19 cellular contexts compared by ENCODE assay signal in the genomic region with DNA sequence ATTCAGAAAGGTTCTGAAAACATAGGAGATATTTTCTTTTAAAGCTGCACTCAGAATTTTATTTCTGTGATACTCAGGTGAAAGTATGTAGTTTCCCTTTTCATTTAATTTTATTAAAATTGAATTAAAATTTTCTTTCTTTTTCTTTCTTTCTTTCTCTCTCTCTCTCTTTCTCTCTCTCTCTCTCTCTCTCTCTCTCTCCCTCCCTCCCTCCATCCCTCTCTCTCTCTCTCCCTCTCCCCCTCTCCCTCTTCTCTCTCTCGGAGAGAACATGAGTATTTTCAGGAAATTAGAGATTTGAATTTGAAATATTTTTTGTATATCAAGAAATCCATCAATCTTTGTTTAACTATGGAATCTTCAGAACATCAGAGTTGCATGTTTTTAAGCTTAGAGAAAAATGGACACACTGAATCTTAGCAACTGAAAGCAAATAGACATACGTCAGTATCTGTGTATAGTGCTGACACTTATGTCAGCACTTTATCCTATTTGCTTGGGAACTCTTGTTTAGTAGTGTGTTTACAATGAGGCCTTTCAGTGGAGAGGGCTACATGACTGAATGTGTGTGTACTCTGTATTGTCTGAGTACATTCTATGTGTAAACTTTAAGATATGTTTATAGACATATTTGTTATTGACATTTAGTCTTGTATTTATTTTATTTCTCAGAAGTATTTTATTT. TPM values are rescaled to one million over a fixed set of nuclear protein-coding genes. Genes with fewer than 3 reads are reported as not detected.
DNase-seq lines count a peak whose midpoint lies in the region; ATAC-seq and TF ChIP-seq lines count a peak whose summit lies in the region.
"Had no signal": no experiment of that assay in that cellular context is flagged by ENCODE, and none has a peak within 500 bp of the region (broad histone marks: within the 10 kb centered on the region; RNA-seq: fewer than 3 reads in every experiment).

No MANE protein-coding gene starts in this region.

- peaks cover 13% of the 10 kb centered on the region for H3K4me1 ChIP-seq in CD8-positive, alpha-beta memory T cell (ENCODE audit: insufficient read depth, low read length)
- H3K4me1 ChIP-seq in suprapubic skin: no peaks in the 10 kb centered on the region
- H3K4me1 ChIP-seq: tibial artery had no signal

- ATAC-seq in HG02798 (IDR thresholded peaks at IDR 0.05; ENCODE audit: poor library complexity, unreplicated experiment): no peak

- H3K27ac Mint-ChIP-seq in CD8-positive, alpha-beta memory T cell: peak overlapping the region in 5 of 8 donors; percentile 60 to 78 (median 76)

- H3K9me3 ChIP-seq in CD8-positive, alpha-beta memory T cell (ENCODE audit: low read length): no peaks in the 10 kb centered on the region
- H3K9me3 ChIP-seq in suprapubic skin: peaks cover 5% of the 10 kb centered on the region

- DNase-seq in NCI-H1417 (lab: John Stamatoyannopoulos, UW) (peak; percentile 4 to 39 (median 11)), NCI-H1417 treated with DMSO at 0.1 percent for 48 hours (lab: John Stamatoyannopoulos, UW) (no peak), NCI-H510A (lab: John Stamatoyannopoulos, UW) (peak; percentile 14), epidermal melanocyte (ENCODE audit: insufficient read length, low spot score) (peak; percentile 52), suprapubic skin (ENCODE audit: low spot score in 2 of 2) (no peak), AG08395 (ENCODE audit: low spot score) (no peak)
- DNase-seq in CD8-positive, alpha-beta memory T cell: no peak
- DNase-seq: 8988T; activated effector memory CD4-positive, alpha-beta T cell treated with Interleukin-2 at 50 U/mL for 16 hours; GM23248; naive B cell; NCI-H1105; NCI-H524 treated with DMSO at 0.1 percent for 48 hours; small intestine; SW 1271; tibial artery had no signal

- no peak for TF ChIP-seq EP300 in suprapubic skin (IDR thresholded peaks at IDR 0.05)

- H3K4me3 Mint-ChIP-seq in CD8-positive, alpha-beta memory T cell: peak overlapping the region in 3 of 7 donors; percentile 12 to 69 (median 50)
- H3K4me3 Mint-ChIP-seq: naive B cell had no signal

- H3K4me1 Mint-ChIP-seq in CD8-positive, alpha-beta memory T cell: peaks cover 47 to 70% (median 64%) of the 10 kb centered on the region in 3 donors

- no peaks in the 10 kb centered on the region for H3K27me3 Mint-ChIP-seq in CD8-positive, alpha-beta memory T cell
- H3K27me3 Mint-ChIP-seq: naive B cell had no signal

- TF ChIP-seq POLR2A in suprapubic skin (IDR thresholded peaks at IDR 0.05): no peak

- POLR2A ChIA-PET in CD8-positive, alpha-beta memory T cell (lab: Charles Lee): no interaction called here

- no peak overlapping the region for H3K27ac ChIP-seq in CD8-positive, alpha-beta memory T cell (ENCODE audit: low read depth, low read length)
- H3K27ac ChIP-seq in suprapubic skin: no peak overlapping the region
- H3K27ac ChIP-seq: BLaER1 treated with 17β-estradiol and CSF1 and Interleukin-3, amounts not matched to agents 10 nM and 100 nM; GM23248; tibial artery had no signal

- H3K36me3 ChIP-seq in CD8-positive, alpha-beta memory T cell (ENCODE audit: insufficient read depth, low read length): no peaks in the 10 kb centered on the region
- H3K36me3 ChIP-seq in suprapubic skin: no peaks in the 10 kb centered on the region
- H3K36me3 ChIP-seq: tibial artery had no signal

- CTCF ChIA-PET in CD8-positive, alpha-beta memory T cell (lab: Charles Lee): no interaction called here

- H3K27me3 ChIP-seq in CD8-positive, alpha-beta memory T cell (ENCODE audit: insufficient read depth, low read length, poor library complexity, severe bottlenecking): no peaks in the 10 kb centered on the region
- no peaks in the 10 kb centered on the region for H3K27me3 ChIP-seq in suprapubic skin
- H3K27me3 ChIP-seq: BLaER1 treated with 17β-estradiol and CSF1 and Interleukin-3, amounts not matched to agents 10 nM and 100 nM; tibial artery had no signal

- no peak for TF ChIP-seq CTCF in suprapubic skin (IDR thresholded peaks at IDR 0.05)

- WGBS in suprapubic skin: 59% methylated on average over 2 of the region's 2 CpGs

- H3K4me3 ChIP-seq in CD8-positive, alpha-beta memory T cell (ENCODE audit: low read length): no peak overlapping the region
- H3K4me3 ChIP-seq in suprapubic skin: no peak overlapping the region
- H3K4me3 ChIP-seq: BLaER1 treated with 17β-estradiol and CSF1 and Interleukin-3, amounts not matched to agents 10 nM and 100 nM; GM23248; lung; tibial artery had no signal

- peaks cover 0 to 10% (median 5%) of the 10 kb centered on the region in 5 donors for H3K9me3 Mint-ChIP-seq in CD8-positive, alpha-beta memory T cell

- H3K36me3 Mint-ChIP-seq in CD8-positive, alpha-beta memory T cell: peaks cover 22 to 40% (median 25%) of the 10 kb centered on the region in 3 donors
- H3K36me3 Mint-ChIP-seq: naive B cell had no signal

RNA-seq across cellular contexts. Expression of a gene that starts 44.5 kb away (rescaled TPM):
- total RNA-seq in CD8-positive, alpha-beta memory T cell: 10 to 100 TPM; 47.0 to 47.2 TPM
- 39.8 TPM for polyA plus RNA-seq in CD8-positive, alpha-beta memory T cell
- total RNA-seq in suprapubic skin: 1 to 10 TPM; 1.9 to 6.8 (median 2.7) TPM
- total RNA-seq: GM23248 had no signal
- polyA plus RNA-seq: GM23248 had no signal

Comparison
In these comparisons a context has a peak if more than half of its experiments do, and no peak if none do; other contexts are left out.
1. DNase-seq: peak in NCI-H1417 (3 of 3), NCI-H510A (single experiment) and epidermal melanocyte (single experiment); none in NCI-H1417 treated with DMSO at 0.1 percent for 48 hours (single experiment), CD8-positive, alpha-beta memory T cell (0 of 5), suprapubic skin (0 of 2) and AG08395 (single experiment).
2. RNA of a gene that starts 44.5 kb away (total RNA-seq): 47.0 to 47.2 TPM in CD8-positive, alpha-beta memory T cell; 1.9 to 6.8 TPM in suprapubic skin; every median in the first group is over 4 times any median in the second.